In genomic region chr3:47578691-47579632, GRCh38 we compare ENCODE assay signal across 9 cellular contexts.
DNase-seq lines count a peak whose midpoint lies in the region; ATAC-seq and TF ChIP-seq lines count a peak whose summit lies in the region.
"Had no signal": no experiment of that assay in that cellular context is flagged by ENCODE, and none has a peak within 500 bp of the region (broad histone marks: within the 10 kb centered on the region; RNA-seq: fewer than 3 reads in every experiment).

TSS of gene CSPG5 (minus strand) at chr3:47578865. CDS start at chr3:47578693, 172 bp downstream.

- H3K9ac ChIP-seq in SK-N-MC (ENCODE audit: insufficient read length): no peak within 1 kb of the TSS

- H3K4me3 ChIP-seq in SK-N-MC (peak within 1 kb of the TSS; percentile 73), brain microvascular endothelial cell (ENCODE audit: low read depth, low read length) (peak within 1 kb of the TSS; percentile 43)

- no peak within 1 kb of the TSS for H3K27ac ChIP-seq in SK-N-MC
- H3K27ac ChIP-seq in brain microvascular endothelial cell: no peak within 1 kb of the TSS

- H3K36me3 ChIP-seq in SK-N-MC (ENCODE audit: insufficient read depth, low read length) (no peaks in the 10 kb centered on the region), brain microvascular endothelial cell (replicated peaks) (no peaks in the 10 kb centered on the region)

- ATAC-seq in HG03097 (IDR thresholded peaks at IDR 0.05; ENCODE audit: low FRiP score, unreplicated experiment) (no peak), GM21717 (IDR thresholded peaks at IDR 0.05; ENCODE audit: unreplicated experiment) (no peak)

- TF ChIP-seq CTCF in brain microvascular endothelial cell (IDR thresholded peaks at IDR 0.05; ENCODE audit: low read depth, low read length, missing control alignments): no peak

- in situ Hi-C loops in brain microvascular endothelial cell (cut with HindIII; ENCODE audit: low pct_ligation_motif_present, low sequenced_read_pairs): no loop called here

- H3K27me3 ChIP-seq in brain microvascular endothelial cell (replicated peaks): peaks cover 11% of the 10 kb centered on the region

- DNase-seq in NCI-H2029 (lab: John Stamatoyannopoulos, UW) (peak; percentile 18), NCI-H2029 treated with DMSO at 0.1 percent for 48 hours (lab: John Stamatoyannopoulos, UW) (no peak), SK-N-MC (ENCODE audit: low read depth, low spot score) (no peak), brain microvascular endothelial cell (no peak), islet precursor cell (peak; percentile 64)
- peak; percentile 6 for DNase-seq in stimulated activated CD4-positive, alpha-beta T cell treated with anti-CD3 and anti-CD28 coated beads, Interleukin-2, amount 100 ng/mL, for 4 hours (ENCODE audit: low read depth)
- DNase-seq: DND-41 had no signal

- no peaks in the 10 kb centered on the region for H3K9me3 ChIP-seq in SK-N-MC (ENCODE audit: low read depth, low read length)

Comparison
In these comparisons a context has a peak if more than half of its experiments do, and no peak if none do; other contexts are left out.
1. DNase-seq: peak in NCI-H2029 (single experiment), islet precursor cell (single experiment) and stimulated activated CD4-positive, alpha-beta T cell treated with anti-CD3 and anti-CD28 coated beads, Interleukin-2, amount 100 ng/mL, for 4 hours (single experiment); none in NCI-H2029 treated with DMSO at 0.1 percent for 48 hours (single experiment), SK-N-MC (single experiment) and brain microvascular endothelial cell (single experiment).